ENCODE assay signal across 25 cellular contexts in genomic region chr7:154423219-154423618, GRCh38.
DNase-seq lines count a peak whose midpoint lies in the region; ATAC-seq and TF ChIP-seq lines count a peak whose summit lies in the region.
"Had no signal": no experiment of that assay in that cellular context is flagged by ENCODE, and none has a peak within 500 bp of the region (broad histone marks: within the 10 kb centered on the region; RNA-seq: fewer than 3 reads in every experiment).

No MANE protein-coding gene starts in this region.

- no peak overlapping the region for H3K4me2 ChIP-seq in Karpas-422 (ENCODE audit: low read depth, low read length, poor library complexity, severe bottlenecking)
- H3K4me2 ChIP-seq: BLaER1 treated with 17β-estradiol and CSF1 and Interleukin-3, amounts not matched to agents 10 nM and 100 nM; PC-9 had no signal

- no peak overlapping the region for H3K4me3 ChIP-seq in Karpas-422 (ENCODE audit: low read length)
- H3K4me3 ChIP-seq: BLaER1 treated with 17β-estradiol and CSF1 and Interleukin-3, amounts not matched to agents 10 nM and 100 nM; ovary; PC-9; transverse colon had no signal

- no peaks in the 10 kb centered on the region for H3K79me2 ChIP-seq in Karpas-422 (ENCODE audit: low read length)

- ATAC-seq in left cardiac atrium (peak; percentile 34 to 58), sciatic nerve (peak; percentile 30), GM21576 (IDR thresholded peaks at IDR 0.05; ENCODE audit: unreplicated experiment) (no peak)
- ATAC-seq: activated T-cell treated with anti-CD3 and anti-CD28 coated beads, Interleukin-2, amount 50 U/mL, for 72 hours; HCT116; left colon had no signal

- H3K36me3 ChIP-seq in Karpas-422 (ENCODE audit: insufficient read depth, low read length): no peaks in the 10 kb centered on the region
- H3K36me3 ChIP-seq: BLaER1 treated with 17β-estradiol and CSF1 and Interleukin-3, amounts not matched to agents 10 nM and 100 nM; ovary; transverse colon had no signal

- no peak overlapping the region for H2AFZ ChIP-seq in Karpas-422 (ENCODE audit: low read length)
- H2AFZ ChIP-seq: PC-9 had no signal

- H4K20me1 ChIP-seq in Karpas-422 (ENCODE audit: insufficient read depth, low read depth, low read length): no peaks in the 10 kb centered on the region
- H4K20me1 ChIP-seq: BLaER1 treated with 17β-estradiol and CSF1 and Interleukin-3, amounts not matched to agents 10 nM and 100 nM had no signal

- H3K9ac ChIP-seq in Karpas-422 (ENCODE audit: low read length): no peak overlapping the region
- H3K9ac ChIP-seq: BLaER1 treated with 17β-estradiol and CSF1 and Interleukin-3, amounts not matched to agents 10 nM and 100 nM had no signal

- DNase-seq in NCI-H1105 (lab: John Stamatoyannopoulos, UW) (peak; percentile 59), left cardiac atrium (no peak), sciatic nerve (ENCODE audit: low spot score) (no peak), GM10266 (ENCODE audit: extremely low spot score) (no peak), Karpas-422 (no peak)
- DNase-seq: activated CD4-positive, alpha-beta memory T cell treated with anti-CD3 and anti-CD28 coated beads for 36 hours; activated CD4-positive, alpha-beta T cell treated with anti-CD3 and anti-CD28 coated beads for 1 hour; activated naive CD4-positive, alpha-beta T cell; activated T-cell treated with anti-CD3 and anti-CD28 coated beads, Interleukin-2, amount 50 U/mL, for 72 hours; cerebellar nuclear complex; foreskin melanocyte; left colon; mesenchymal stem cell; NCI-H187; NCI-H226; NCI-H526 treated with DMSO at 0.1 percent for 48 hours; ovary; PC-9; SHP77 treated with DMSO at 0.1 percent for 48 hours; T-helper 2 cell; transverse colon had no signal

- TF ChIP-seq CTCF in VCaP (conservative IDR thresholded peaks at IDR 0.05) (no peak), GM10266 (IDR thresholded peaks at IDR 0.05; ENCODE audit: control insufficient read depth, insufficient read depth, low read depth, missing control alignments) (no peak)

- peak overlapping the region; percentile 78 for H3K27ac ChIP-seq in VCaP
- no peak overlapping the region for H3K27ac ChIP-seq in Karpas-422 (ENCODE audit: low read length)
- H3K27ac ChIP-seq: BLaER1 treated with 17β-estradiol and CSF1 and Interleukin-3, amounts not matched to agents 10 nM and 100 nM; ovary; PC-9; transverse colon had no signal

- H3K9me3 ChIP-seq in Karpas-422 (ENCODE audit: low read length): no peaks in the 10 kb centered on the region
- H3K9me3 ChIP-seq: BLaER1 treated with 17β-estradiol and CSF1 and Interleukin-3, amounts not matched to agents 10 nM and 100 nM; ovary; transverse colon had no signal

- H3K4me1 ChIP-seq in Karpas-422 (ENCODE audit: low read length): no peaks in the 10 kb centered on the region
- H3K4me1 ChIP-seq: BLaER1 treated with 17β-estradiol and CSF1 and Interleukin-3, amounts not matched to agents 10 nM and 100 nM; transverse colon had no signal

- no peaks in the 10 kb centered on the region for H3K9me2 ChIP-seq in Karpas-422 (replicated peaks; ENCODE audit: insufficient read depth, low read length)

- intact Hi-C loops in left cardiac atrium (cut with DNase I) (no loop called here), sciatic nerve (cut with DNase I) (no loop called here)

- H3K27me3 ChIP-seq in Karpas-422 (ENCODE audit: low read length): no peaks in the 10 kb centered on the region
- H3K27me3 ChIP-seq: BLaER1 treated with 17β-estradiol and CSF1 and Interleukin-3, amounts not matched to agents 10 nM and 100 nM; ovary; transverse colon had no signal
